In the genomic region with DNA sequence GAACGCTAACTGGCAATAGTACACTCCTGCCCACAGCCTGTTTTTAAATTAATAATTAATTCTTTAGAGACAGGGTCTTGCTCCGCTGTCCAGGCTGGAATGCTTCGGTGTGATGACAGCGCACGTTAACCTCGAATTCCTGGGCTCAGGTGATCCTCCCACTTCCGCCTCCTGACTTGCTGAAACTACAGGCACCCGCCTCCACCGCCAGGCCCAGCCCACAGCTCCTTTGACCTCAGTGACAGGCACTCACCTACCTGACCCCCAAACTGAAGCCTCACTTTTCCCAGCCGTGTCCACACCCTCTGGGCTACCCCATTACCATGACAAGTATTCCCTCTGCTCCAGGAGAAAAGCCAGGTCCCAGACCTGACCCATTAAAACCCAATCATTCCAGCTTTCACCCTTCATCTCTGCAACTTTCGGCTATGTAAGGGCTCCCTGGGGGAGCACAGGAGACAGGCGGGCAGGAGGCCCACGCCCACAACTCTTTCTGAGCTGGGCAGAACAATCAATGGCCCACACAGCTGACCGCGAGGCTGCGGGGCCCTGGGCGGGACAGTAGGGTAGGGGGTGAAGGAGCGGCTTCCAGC, we compare ENCODE assay signal across 8 cellular contexts. TPM values are rescaled to one million over a fixed set of nuclear protein-coding genes. Genes with fewer than 3 reads are reported as not detected.
DNase-seq lines count a peak whose midpoint lies in the region; ATAC-seq, FAIRE-seq and TF ChIP-seq lines count a peak whose summit lies in the region.

No MANE protein-coding gene starts in this region.

- no peak for TF ChIP-seq EP300 in esophagus muscularis mucosa (IDR thresholded peaks at IDR 0.05)

- TF ChIP-seq POLR2A in esophagus muscularis mucosa (IDR thresholded peaks at IDR 0.05; ENCODE audit: low read depth) = no peak
- TF ChIP-seq POLR2A in prostate gland (IDR thresholded peaks at IDR 0.05) = no peak
- TF ChIP-seq POLR2A in lower leg skin (IDR thresholded peaks at IDR 0.05) = no peak

- WGBS in esophagus muscularis mucosa = 71% methylated on average over 18 of the region's 18 CpGs
- 73% methylated on average over 18 of the region's 18 CpGs for WGBS in prostate gland
- 54 to 65% methylated on average over 13 to 18 of the region's 18 CpGs for WGBS in lower leg skin, 2 donors

- H3K4me3 ChIP-seq in GM12864 (ENCODE audit: low read depth, low read length) (peak overlapping the region; percentile 77), esophagus muscularis mucosa (peak overlapping the region; percentile 72 to 97 (median 90)), prostate gland (peak overlapping the region; percentile 85 to 95), lower leg skin (ENCODE audit: low read depth, poor library complexity, severe bottlenecking) (no peak overlapping the region)

- H3K4me1 ChIP-seq in esophagus muscularis mucosa = peaks cover 26 to 39% (median 36%) of the 10 kb centered on the region in 4 donors
- peaks cover 24% of the 10 kb centered on the region for H3K4me1 ChIP-seq in prostate gland (replicated peaks)

- intact Hi-C loops in esophagus muscularis mucosa (cut with DNase I) = no loop called here
- intact Hi-C loops in prostate gland (cut with DNase I) = no loop called here
- intact Hi-C loops in lower leg skin (cut with DNase I; ENCODE audit: low total_unique reads) = no loop called here

- TF ChIP-seq CTCF in GM12864 (IDR thresholded peaks at IDR 0.05; ENCODE audit: low read depth, low read length, missing control alignments) (no peak), esophagus muscularis mucosa (IDR thresholded peaks at IDR 0.05) (no peak), prostate gland (IDR thresholded peaks at IDR 0.05) (no peak), lower leg skin (IDR thresholded peaks at IDR 0.05) (no peak)

- H3K27me3 ChIP-seq in esophagus muscularis mucosa = peaks cover 13 to 50% (median 24%) of the 10 kb centered on the region in 4 donors
- no peaks in the 10 kb centered on the region for H3K27me3 ChIP-seq in prostate gland (replicated peaks; ENCODE audit: insufficient read depth)

- no peaks in the 10 kb centered on the region for H3K9me3 ChIP-seq in esophagus muscularis mucosa
- no peaks in the 10 kb centered on the region for H3K9me3 ChIP-seq in prostate gland

- H3K27ac ChIP-seq in esophagus muscularis mucosa (replicated peaks in 1 of 4) (peak overlapping the region in 3 of 4 donors; percentile 50 to 60 (median 57)), prostate gland (peak overlapping the region; percentile 82 to 87)

- DNase-seq in GM12864 (ENCODE audit: low read depth) (no peak), RCC 7860 (ENCODE audit: low spot score) (peak; percentile 12), esophagus muscularis mucosa (ENCODE audit: extremely low spot score) (no peak), prostate gland (ENCODE audit: low spot score) (no peak), lower leg skin (ENCODE audit: low spot score in 2 of 2) (no peak)
- DNase-seq in stimulated activated CD4-positive, alpha-beta T cell treated with anti-CD3 and anti-CD28 coated beads, Interleukin-4, amount 100 ng/mL, for 4 hours = no peak

- FAIRE-seq in RCC 7860 (lab: Jason Lieb, UNC) = no peak

- ATAC-seq in HG02973 (IDR thresholded peaks at IDR 0.05; ENCODE audit: unreplicated experiment) (no peak), GM19452 (IDR thresholded peaks at IDR 0.05; ENCODE audit: unreplicated experiment) (no peak)

- no peaks in the 10 kb centered on the region for H3K36me3 ChIP-seq in esophagus muscularis mucosa
- H3K36me3 ChIP-seq in prostate gland = no peaks in the 10 kb centered on the region

RNA-seq across cellular contexts. Expression of gene LMNTD2, which starts 0.7 kb away (rescaled TPM):
- 1 to 10 TPM in 3 of 4 donors, under 1 TPM in 1; 0.52 to 3.1 (median 1.7) TPM for total RNA-seq in esophagus muscularis mucosa
- 10 to 100 TPM in 1 of 2 donors, 1 to 10 TPM in 1; 8.7 to 19.2 TPM for total RNA-seq in prostate gland
- total RNA-seq in lower leg skin = 10 to 100 TPM in 2 of 4 donors, 1 to 10 TPM in 2; 7.6 to 20.4 (median 11.2) TPM

RNA-seq across cellular contexts. Expression of gene RASSF7, which starts 1.0 kb away (rescaled TPM):
- total RNA-seq in esophagus muscularis mucosa (10 to 100 TPM in 3 of 4 donors, 1 to 10 TPM in 1; 2.9 to 24.4 (median 13.7) TPM), prostate gland (100 to 1,000 TPM in 1 of 2 donors, 10 to 100 TPM in 1; 49.4 to 107 TPM), lower leg skin (100 to 1,000 TPM in 3 of 4 donors, 10 to 100 TPM in 1; 99.7 to 174 (median 139) TPM)

RNA-seq across cellular contexts. Expression of gene PHRF1, which starts 16.5 kb away (rescaled TPM):
- 10 to 100 TPM; 24.5 to 38.2 (median 28.7) TPM for total RNA-seq in esophagus muscularis mucosa
- 10 to 100 TPM; 20.8 to 55.2 TPM for total RNA-seq in prostate gland
- 10 to 100 TPM; 30.0 to 55.2 (median 31.5) TPM for total RNA-seq in lower leg skin

RNA-seq across cellular contexts. Expression of gene LRRC56, which starts 22.5 kb away (rescaled TPM):
- total RNA-seq in esophagus muscularis mucosa (under 1 TPM in 2 of 4 donors, not detected in 2; 0.19 to 0.33 TPM), prostate gland (1 to 10 TPM; 1.9 to 9.1 TPM), lower leg skin (1 to 10 TPM; 1.5 to 2.7 (median 1.8) TPM)

RNA-seq across cellular contexts. Expression of gene HRAS, which starts 24.4 kb away (rescaled TPM):
- total RNA-seq in esophagus muscularis mucosa (10 to 100 TPM; 45.7 to 85.2 (median 61.7) TPM), prostate gland (10 to 100 TPM; 47.0 to 62.8 TPM), lower leg skin (100 to 1,000 TPM in 3 of 4 donors, 10 to 100 TPM in 1; 98.5 to 196 (median 117) TPM)
